3 cellular contexts compared by ENCODE assay signal in genomic region chr5:35862126-35862525, GRCh38.
TF ChIP-seq lines count a peak whose summit lies in the region.

No MANE protein-coding gene starts in this region.

TF ChIP-seq in SK-N-SH, 30 proteins besides CTCF, POLR2A, EP300 and RAD21:
- TF ChIP-seq EZH2phosphoT487 (IDR thresholded peaks at IDR 0.05; ENCODE audit: borderline replicate concordance, low read depth) (no peak), CHD2 (IDR thresholded peaks at IDR 0.05; ENCODE audit: low read length, partially characterized antibody) (no peak), PBX3 (IDR thresholded peaks at IDR 0.05) (no peak), RFX5 (IDR thresholded peaks at IDR 0.05; ENCODE audit: low read length) (no peak), USF2 (IDR thresholded peaks at IDR 0.05; ENCODE audit: borderline replicate concordance, low read depth, low read length) (no peak)

TF ChIP-seq in SK-N-SH treated with all-trans-retinoic acid at 6 μM for 48 hours, 23 proteins besides CTCF, POLR2A, EP300 and RAD21:
- TF ChIP-seq OSR1 (CRISPR knock-in tag; IDR thresholded peaks at IDR 0.05) (no peak), ZNF8 (CRISPR knock-in tag; IDR thresholded peaks at IDR 0.05) (no peak), ISL1 (CRISPR knock-in tag; IDR thresholded peaks at IDR 0.05) (no peak), ZFP3 (CRISPR knock-in tag; IDR thresholded peaks at IDR 0.05) (no peak), ZC3H10 (CRISPR knock-in tag; IDR thresholded peaks at IDR 0.05) (no peak), ZNF565 (CRISPR knock-in tag; conservative IDR thresholded peaks at IDR 0.05; ENCODE audit: low read depth) (no peak), CSRNP3 (CRISPR knock-in tag; IDR thresholded peaks at IDR 0.05) (no peak), CREB5 (CRISPR knock-in tag; IDR thresholded peaks at IDR 0.05; ENCODE audit: low read depth) (no peak), TOX (CRISPR knock-in tag; IDR thresholded peaks at IDR 0.05; ENCODE audit: borderline replicate concordance) (no peak), BACH2 (CRISPR knock-in tag; IDR thresholded peaks at IDR 0.05; ENCODE audit: borderline replicate concordance) (no peak), TCF4 (CRISPR knock-in tag; IDR thresholded peaks at IDR 0.05; ENCODE audit: borderline replicate concordance) (no peak), CSDC2 (CRISPR knock-in tag; IDR thresholded peaks at IDR 0.05) (no peak), PPARA (CRISPR knock-in tag; IDR thresholded peaks at IDR 0.05; ENCODE audit: borderline replicate concordance) (no peak), GLIS3 (CRISPR knock-in tag; IDR thresholded peaks at IDR 0.05) (no peak), ZNF70 (CRISPR knock-in tag; IDR thresholded peaks at IDR 0.05) (no peak), ARNTL (CRISPR knock-in tag; IDR thresholded peaks at IDR 0.05; ENCODE audit: borderline replicate concordance, low read depth) (no peak), RARB (CRISPR knock-in tag; IDR thresholded peaks at IDR 0.05) (no peak), PATZ1 (CRISPR knock-in tag; IDR thresholded peaks at IDR 0.05; ENCODE audit: borderline replicate concordance) (no peak)

TF ChIP-seq in GM23338, 12 proteins besides CTCF, POLR2A, EP300 and RAD21:
- TF ChIP-seq NANOG (IDR thresholded peaks at IDR 0.05; ENCODE audit: borderline replicate concordance) (no peak), ETS1 (IDR thresholded peaks at IDR 0.05) (no peak), STAT1 (IDR thresholded peaks at IDR 0.05; ENCODE audit: unreplicated experiment) (no peak), EZH2phosphoT487 (IDR thresholded peaks at IDR 0.05; ENCODE audit: unreplicated experiment) (no peak), ZNF114 (CRISPR knock-in tag; IDR thresholded peaks at IDR 0.05) (no peak), JUNB (IDR thresholded peaks at IDR 0.05; ENCODE audit: unreplicated experiment) (no peak), POLR2AphosphoS5 (IDR thresholded peaks at IDR 0.05; ENCODE audit: low read depth) (no peak), ZNF331 (CRISPR knock-in tag; IDR thresholded peaks at IDR 0.05; ENCODE audit: low read depth) (no peak), EZH2 (IDR thresholded peaks at IDR 0.05; ENCODE audit: low read depth, unreplicated experiment) (no peak), CREB1 (CRISPR knock-in tag; IDR thresholded peaks at IDR 0.05; ENCODE audit: low read depth) (no peak), REST (IDR thresholded peaks at IDR 0.05; ENCODE audit: unreplicated experiment) (no peak)
- TF ChIP-seq, protein P1, sequence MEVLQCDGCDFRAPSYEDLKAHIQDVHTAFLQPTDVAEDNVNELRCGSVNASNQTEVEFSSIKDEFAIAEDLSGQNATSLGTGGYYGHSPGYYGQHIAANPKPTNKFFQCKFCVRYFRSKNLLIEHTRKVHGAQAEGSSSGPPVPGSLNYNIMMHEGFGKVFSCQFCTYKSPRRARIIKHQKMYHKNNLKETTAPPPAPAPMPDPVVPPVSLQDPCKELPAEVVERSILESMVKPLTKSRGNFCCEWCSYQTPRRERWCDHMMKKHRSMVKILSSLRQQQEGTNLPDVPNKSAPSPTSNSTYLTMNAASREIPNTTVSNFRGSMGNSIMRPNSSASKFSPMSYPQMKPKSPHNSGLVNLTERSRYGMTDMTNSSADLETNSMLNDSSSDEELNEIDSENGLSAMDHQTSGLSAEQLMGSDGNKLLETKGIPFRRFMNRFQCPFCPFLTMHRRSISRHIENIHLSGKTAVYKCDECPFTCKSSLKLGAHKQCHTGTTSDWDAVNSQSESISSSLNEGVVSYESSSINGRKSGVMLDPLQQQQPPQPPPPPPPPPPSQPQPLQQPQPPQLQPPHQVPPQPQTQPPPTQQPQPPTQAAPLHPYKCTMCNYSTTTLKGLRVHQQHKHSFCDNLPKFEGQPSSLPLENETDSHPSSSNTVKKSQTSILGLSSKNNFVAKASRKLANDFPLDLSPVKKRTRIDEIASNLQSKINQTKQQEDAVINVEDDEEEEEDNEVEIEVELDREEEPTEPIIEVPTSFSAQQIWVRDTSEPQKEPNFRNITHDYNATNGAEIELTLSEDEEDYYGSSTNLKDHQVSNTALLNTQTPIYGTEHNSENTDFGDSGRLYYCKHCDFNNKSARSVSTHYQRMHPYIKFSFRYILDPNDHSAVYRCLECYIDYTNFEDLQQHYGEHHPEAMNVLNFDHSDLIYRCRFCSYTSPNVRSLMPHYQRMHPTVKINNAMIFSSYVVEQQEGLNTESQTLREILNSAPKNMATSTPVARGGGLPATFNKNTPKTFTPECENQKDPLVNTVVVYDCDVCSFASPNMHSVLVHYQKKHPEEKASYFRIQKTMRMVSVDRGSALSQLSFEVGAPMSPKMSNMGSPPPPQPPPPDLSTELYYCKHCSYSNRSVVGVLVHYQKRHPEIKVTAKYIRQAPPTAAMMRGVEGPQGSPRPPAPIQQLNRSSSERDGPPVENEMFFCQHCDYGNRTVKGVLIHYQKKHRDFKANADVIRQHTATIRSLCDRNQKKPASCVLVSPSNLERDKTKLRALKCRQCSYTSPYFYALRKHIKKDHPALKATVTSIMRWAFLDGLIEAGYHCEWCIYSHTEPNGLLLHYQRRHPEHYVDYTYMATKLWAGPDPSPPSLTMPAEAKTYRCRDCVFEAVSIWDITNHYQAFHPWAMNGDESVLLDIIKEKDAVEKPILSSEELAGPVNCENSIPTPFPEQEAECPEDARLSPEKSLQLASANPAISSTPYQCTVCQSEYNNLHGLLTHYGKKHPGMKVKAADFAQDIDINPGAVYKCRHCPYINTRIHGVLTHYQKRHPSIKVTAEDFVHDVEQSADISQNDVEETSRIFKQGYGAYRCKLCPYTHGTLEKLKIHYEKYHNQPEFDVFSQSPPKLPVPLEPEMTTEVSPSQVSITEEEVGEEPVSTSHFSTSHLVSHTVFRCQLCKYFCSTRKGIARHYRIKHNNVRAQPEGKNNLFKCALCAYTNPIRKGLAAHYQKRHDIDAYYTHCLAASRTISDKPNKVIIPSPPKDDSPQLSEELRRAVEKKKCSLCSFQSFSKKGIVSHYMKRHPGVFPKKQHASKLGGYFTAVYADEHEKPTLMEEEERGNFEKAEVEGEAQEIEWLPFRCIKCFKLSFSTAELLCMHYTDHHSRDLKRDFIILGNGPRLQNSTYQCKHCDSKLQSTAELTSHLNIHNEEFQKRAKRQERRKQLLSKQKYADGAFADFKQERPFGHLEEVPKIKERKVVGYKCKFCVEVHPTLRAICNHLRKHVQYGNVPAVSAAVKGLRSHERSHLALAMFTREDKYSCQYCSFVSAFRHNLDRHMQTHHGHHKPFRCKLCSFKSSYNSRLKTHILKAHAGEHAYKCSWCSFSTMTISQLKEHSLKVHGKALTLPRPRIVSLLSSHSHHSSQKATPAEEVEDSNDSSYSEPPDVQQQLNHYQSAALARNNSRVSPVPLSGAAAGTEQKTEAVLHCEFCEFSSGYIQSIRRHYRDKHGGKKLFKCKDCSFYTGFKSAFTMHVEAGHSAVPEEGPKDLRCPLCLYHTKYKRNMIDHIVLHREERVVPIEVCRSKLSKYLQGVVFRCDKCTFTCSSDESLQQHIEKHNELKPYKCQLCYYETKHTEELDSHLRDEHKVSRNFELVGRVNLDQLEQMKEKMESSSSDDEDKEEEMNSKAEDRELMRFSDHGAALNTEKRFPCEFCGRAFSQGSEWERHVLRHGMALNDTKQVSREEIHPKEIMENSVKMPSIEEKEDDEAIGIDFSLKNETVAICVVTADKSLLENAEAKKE (CRISPR knock-in tag; IDR thresholded peaks at IDR 0.05) = no peak
